ENCODE assay signal across 13 cellular contexts in the genomic region with DNA sequence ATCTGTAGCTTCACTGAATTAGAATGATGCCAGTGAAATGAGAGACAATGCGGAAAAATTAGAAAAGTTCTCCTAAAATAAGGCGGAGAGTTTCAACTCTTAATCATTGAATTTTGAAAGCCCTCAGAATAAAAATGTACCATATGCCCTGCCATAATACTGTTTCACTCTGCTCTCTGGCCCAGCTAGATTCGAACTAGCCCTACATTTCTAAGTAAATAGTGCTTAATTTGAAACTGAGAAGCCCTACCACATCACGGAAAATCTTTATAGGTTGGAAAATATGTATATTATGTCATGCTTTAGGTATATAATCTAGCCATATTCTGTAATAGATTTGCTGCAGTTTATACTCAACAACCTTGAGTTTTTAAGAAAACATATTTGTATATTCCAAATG.
DNase-seq lines count a peak whose midpoint lies in the region; ATAC-seq, FAIRE-seq and TF ChIP-seq lines count a peak whose summit lies in the region.
"Had no signal": no experiment of that assay in that cellular context is flagged by ENCODE, and none has a peak within 500 bp of the region (broad histone marks: within the 10 kb centered on the region; RNA-seq: fewer than 3 reads in every experiment).

No MANE protein-coding gene starts in this region.

- no peaks in the 10 kb centered on the region for H3K27me3 Mint-ChIP-seq in activated naive CD4-positive, alpha-beta T cell treated with anti-CD3 and anti-CD28 coated beads, Interleukin-2, amount 10 ng/mL, durations not matched to agents 7 days and 5 days
- H3K27me3 Mint-ChIP-seq in activated CD8-positive, alpha-beta T cell treated with anti-CD3 and anti-CD28 coated beads for 36 hours = peaks cover 2% of the 10 kb centered on the region

- peak overlapping the region; percentile 51 for H3K27ac Mint-ChIP-seq in activated naive CD4-positive, alpha-beta T cell treated with anti-CD3 and anti-CD28 coated beads, Interleukin-2, amount 10 ng/mL, durations not matched to agents 7 days and 5 days
- peak overlapping the region; percentile 97 for H3K27ac Mint-ChIP-seq in activated CD8-positive, alpha-beta T cell treated with anti-CD3 and anti-CD28 coated beads for 36 hours

- DNase-seq in activated naive CD4-positive, alpha-beta T cell treated with anti-CD3 and anti-CD28 coated beads, Interleukin-2, amount 10 ng/mL, durations not matched to agents 7 days and 5 days = no peak
- DNase-seq in activated naive CD4-positive, alpha-beta T cell treated with anti-CD3 and anti-CD28 coated beads, Interleukin-2, amount 50 U/mL, for 16 hours = no peak
- DNase-seq in activated CD8-positive, alpha-beta T cell treated with anti-CD3 and anti-CD28 coated beads for 36 hours = peak; percentile 31
- peak; percentile 18 for DNase-seq in fibroblast of peridontal ligament (ENCODE audit: extremely low read depth)
- DNase-seq in NK-92 (lab: John Stamatoyannopoulos, UW; ENCODE audit: unreplicated experiment) = no peak
- DNase-seq in GM12892 (ENCODE audit: insufficient read length) = no peak
- DNase-seq in erythroblast (lab: John Stamatoyannopoulos, UW) = no peak
- DNase-seq: activated effector memory CD4-positive, alpha-beta T cell treated with anti-CD3 and anti-CD28 coated beads, Interleukin-2, amount 50 U/mL, for 16 hours; COR-L47; cortex of kidney; H9; left colon; NCI-H1436 had no signal

- H3K4me1 Mint-ChIP-seq in activated naive CD4-positive, alpha-beta T cell treated with anti-CD3 and anti-CD28 coated beads, Interleukin-2, amount 10 ng/mL, durations not matched to agents 7 days and 5 days = peaks cover 43% of the 10 kb centered on the region
- H3K4me1 Mint-ChIP-seq in activated CD8-positive, alpha-beta T cell treated with anti-CD3 and anti-CD28 coated beads for 36 hours (ENCODE audit: low read depth) = peaks cover 55% of the 10 kb centered on the region

- TF ChIP-seq CTCF in activated CD8-positive, alpha-beta T cell treated with anti-CD3 and anti-CD28 coated beads for 36 hours (IDR thresholded peaks at IDR 0.05) = no peak

- POLR2A ChIA-PET in activated CD8-positive, alpha-beta T cell treated with anti-CD3 and anti-CD28 coated beads for 36 hours (lab: Charles Lee) = interaction anchor here (1.0 to 1.6 kb wide), 6 partner anchors 14 to 54 kb away, joined by 3 to 5 read pairs (median 4); no protein-coding TSS in a partner anchor

- H3K9me3 Mint-ChIP-seq in activated naive CD4-positive, alpha-beta T cell treated with anti-CD3 and anti-CD28 coated beads, Interleukin-2, amount 10 ng/mL, durations not matched to agents 7 days and 5 days = no peaks in the 10 kb centered on the region
- no peaks in the 10 kb centered on the region for H3K9me3 Mint-ChIP-seq in activated CD8-positive, alpha-beta T cell treated with anti-CD3 and anti-CD28 coated beads for 36 hours
- H3K9me3 Mint-ChIP-seq: H9 had no signal

- no peak overlapping the region for H3K4me3 Mint-ChIP-seq in activated naive CD4-positive, alpha-beta T cell treated with anti-CD3 and anti-CD28 coated beads, Interleukin-2, amount 10 ng/mL, durations not matched to agents 7 days and 5 days
- peak overlapping the region; percentile 41 for H3K4me3 Mint-ChIP-seq in activated CD8-positive, alpha-beta T cell treated with anti-CD3 and anti-CD28 coated beads for 36 hours
- H3K4me3 Mint-ChIP-seq: H9 had no signal

- peak; percentile 83 for ATAC-seq in activated CD8-positive, alpha-beta T cell treated with anti-CD3 and anti-CD28 coated beads for 36 hours
- ATAC-seq: left colon had no signal

- intact Hi-C loops in activated CD8-positive, alpha-beta T cell treated with anti-CD3 and anti-CD28 coated beads for 36 hours (cut with micrococcal nuclease) = no loop called here

- FAIRE-seq in GM12892 (lab: Jason Lieb, UNC) = no peak

- H3K36me3 Mint-ChIP-seq in activated naive CD4-positive, alpha-beta T cell treated with anti-CD3 and anti-CD28 coated beads, Interleukin-2, amount 10 ng/mL, durations not matched to agents 7 days and 5 days = peaks cover 3% of the 10 kb centered on the region
- H3K36me3 Mint-ChIP-seq in activated CD8-positive, alpha-beta T cell treated with anti-CD3 and anti-CD28 coated beads for 36 hours (ENCODE audit: low read depth) = peaks cover 3% of the 10 kb centered on the region

- CTCF ChIA-PET in activated naive CD4-positive, alpha-beta T cell treated with anti-CD3 and anti-CD28 coated beads, Interleukin-2, amount 10 ng/mL, durations not matched to agents 7 days and 5 days (lab: Charles Lee) = interaction anchor here (1.3 to 1.7 kb wide), 3 partner anchors 19 to 51 kb away, joined by 3 to 5 read pairs (median 3); no protein-coding TSS in a partner anchor
- CTCF ChIA-PET in activated CD8-positive, alpha-beta T cell treated with anti-CD3 and anti-CD28 coated beads for 36 hours (lab: Charles Lee) = interaction anchor here (0.9 to 4.5 kb wide), 8 partner anchors 14 to 70 kb away, joined by 3 to 12 read pairs (median 4); no protein-coding TSS in a partner anchor

- TF ChIP-seq POLR2A in GM12892 (IDR thresholded peaks at IDR 0.05; ENCODE audit: low read depth, low read length) (no peak), erythroblast (IDR thresholded peaks at IDR 0.05; ENCODE audit: low read length) (no peak)

Comparison
In these comparisons a context has a peak if more than half of its experiments do, and no peak if none do; other contexts are left out.
1. DNase-seq: peak in activated CD8-positive, alpha-beta T cell treated with anti-CD3 and anti-CD28 coated beads for 36 hours (single experiment) and fibroblast of peridontal ligament (single experiment); none in activated naive CD4-positive, alpha-beta T cell treated with anti-CD3 and anti-CD28 coated beads, Interleukin-2, amount 10 ng/mL, durations not matched to agents 7 days and 5 days (single experiment), activated naive CD4-positive, alpha-beta T cell treated with anti-CD3 and anti-CD28 coated beads, Interleukin-2, amount 50 U/mL, for 16 hours (single experiment), NK-92 (single experiment), GM12892 (single experiment) and erythroblast (0 of 2).